ENCODE assay signal across 8 cellular contexts in the genomic region with DNA sequence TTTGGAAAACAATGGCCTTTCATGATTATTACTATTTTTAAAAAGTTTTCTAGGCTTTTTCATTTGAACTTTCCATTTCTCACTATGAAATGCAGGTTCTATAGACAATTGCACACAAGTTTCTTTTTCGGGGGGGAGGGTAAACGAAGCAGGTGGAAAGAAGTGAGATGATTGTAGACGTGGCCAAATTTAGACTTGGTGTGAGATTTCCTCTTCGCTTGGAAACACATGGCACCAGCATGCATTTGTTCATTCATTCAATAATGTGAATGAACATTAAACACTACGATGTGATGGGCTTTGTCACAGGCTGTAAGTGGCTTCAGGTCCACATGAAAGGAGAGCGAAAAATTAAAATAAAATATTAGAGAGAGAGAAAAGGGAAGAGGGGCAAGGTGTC. TPM values are rescaled to one million over a fixed set of nuclear protein-coding genes. Genes with fewer than 3 reads are reported as not detected.
DNase-seq lines count a peak whose midpoint lies in the region; ATAC-seq lines count a peak whose summit lies in the region.

No MANE protein-coding gene starts in this region.

- peak; percentile 18 for ATAC-seq in HG02763 (IDR thresholded peaks at IDR 0.05; ENCODE audit: unreplicated experiment)
- ATAC-seq in memory B cell (ENCODE audit: low read depth), result peak; percentile 9

- H3K36me3 Mint-ChIP-seq in activated T-helper 1 cell treated with anti-CD3 and anti-CD28 coated beads, Interleukin-12 subunit alpha, Interleukin-12 subunit beta, Interleukin-2, Interleukin-4 antibody, amounts not matched to agents 30 ng/mL and 10 ng/mL and 1 ng/mL, durations not matched to agents 14 hours and 24 hours and 36 hours (ENCODE audit: low read depth), result no peaks in the 10 kb centered on the region
- H3K36me3 Mint-ChIP-seq in memory B cell, result no peaks in the 10 kb centered on the region

- intact Hi-C loops in activated T-helper 1 cell treated with anti-CD3 and anti-CD28 coated beads, Interleukin-12 subunit alpha, Interleukin-12 subunit beta, Interleukin-2, Interleukin-4 antibody, amounts not matched to agents 30 ng/mL and 10 ng/mL and 1 ng/mL, durations not matched to agents 14 hours and 24 hours and 36 hours (cut with micrococcal nuclease), result loop anchor here (2.0 to 10.0 kb wide), 3 partner anchors 126 to 512 kb away; a partner anchor contains a TSS

- H3K27ac Mint-ChIP-seq in activated T-helper 1 cell treated with anti-CD3 and anti-CD28 coated beads, Interleukin-12 subunit alpha, Interleukin-12 subunit beta, Interleukin-2, Interleukin-4 antibody, amounts not matched to agents 30 ng/mL and 10 ng/mL and 1 ng/mL, durations not matched to agents 14 hours and 24 hours and 36 hours, result peak overlapping the region; percentile 40
- peak overlapping the region; percentile 99 for H3K27ac Mint-ChIP-seq in memory B cell

- H3K9me3 Mint-ChIP-seq in activated T-helper 1 cell treated with anti-CD3 and anti-CD28 coated beads, Interleukin-12 subunit alpha, Interleukin-12 subunit beta, Interleukin-2, Interleukin-4 antibody, amounts not matched to agents 30 ng/mL and 10 ng/mL and 1 ng/mL, durations not matched to agents 14 hours and 24 hours and 36 hours, result no peaks in the 10 kb centered on the region
- H3K9me3 Mint-ChIP-seq in memory B cell, result no peaks in the 10 kb centered on the region

- H3K27me3 Mint-ChIP-seq in activated T-helper 1 cell treated with anti-CD3 and anti-CD28 coated beads, Interleukin-12 subunit alpha, Interleukin-12 subunit beta, Interleukin-2, Interleukin-4 antibody, amounts not matched to agents 30 ng/mL and 10 ng/mL and 1 ng/mL, durations not matched to agents 14 hours and 24 hours and 36 hours (ENCODE audit: insufficient read depth), result peaks cover 9% of the 10 kb centered on the region
- H3K27me3 Mint-ChIP-seq in memory B cell, result no peaks in the 10 kb centered on the region

- H3K4me3 Mint-ChIP-seq in activated T-helper 1 cell treated with anti-CD3 and anti-CD28 coated beads, Interleukin-12 subunit alpha, Interleukin-12 subunit beta, Interleukin-2, Interleukin-4 antibody, amounts not matched to agents 30 ng/mL and 10 ng/mL and 1 ng/mL, durations not matched to agents 14 hours and 24 hours and 36 hours, result peak overlapping the region; percentile 31
- H3K4me3 Mint-ChIP-seq in memory B cell, result peak overlapping the region; percentile 97

- peak; percentile 39 for DNase-seq in DMS 273 (lab: John Stamatoyannopoulos, UW; ENCODE audit: unreplicated experiment)
- no peak for DNase-seq in DMS 273 treated with DMSO at 0.1 percent for 48 hours (lab: John Stamatoyannopoulos, UW)
- DNase-seq in activated T-helper 1 cell treated with anti-CD3 and anti-CD28 coated beads, Interleukin-12 subunit alpha, Interleukin-12 subunit beta, Interleukin-2, Interleukin-4 antibody, amounts not matched to agents 30 ng/mL and 10 ng/mL and 1 ng/mL, durations not matched to agents 14 hours and 24 hours and 36 hours (ENCODE audit: low spot score), result no peak
- no peak for DNase-seq in memory B cell (ENCODE audit: low spot score in 2 of 2)
- DNase-seq in RPMI8226, result no peak
- no peak for DNase-seq in stimulated activated CD4-positive, alpha-beta T cell treated with anti-CD3 and anti-CD28 coated beads, Interleukin-1b, Interleukin-23, amount 100 ng/mL, for 48 hours
- DNase-seq in NOMO-1 treated with DMSO at 0.1 percent for 48 hours (lab: John Stamatoyannopoulos, UW; ENCODE audit: unreplicated experiment), result no peak

- peaks cover 32% of the 10 kb centered on the region for H3K4me1 Mint-ChIP-seq in activated T-helper 1 cell treated with anti-CD3 and anti-CD28 coated beads, Interleukin-12 subunit alpha, Interleukin-12 subunit beta, Interleukin-2, Interleukin-4 antibody, amounts not matched to agents 30 ng/mL and 10 ng/mL and 1 ng/mL, durations not matched to agents 14 hours and 24 hours and 36 hours (ENCODE audit: low read depth)
- peaks cover 27% of the 10 kb centered on the region for H3K4me1 Mint-ChIP-seq in memory B cell

RNA-seq across cellular contexts. Expression of a gene that starts 35.9 kb away (rescaled TPM):
- total RNA-seq in activated T-helper 1 cell treated with anti-CD3 and anti-CD28 coated beads, Interleukin-12 subunit alpha, Interleukin-12 subunit beta, Interleukin-2, Interleukin-4 antibody, amounts not matched to agents 30 ng/mL and 10 ng/mL and 1 ng/mL, durations not matched to agents 14 hours and 24 hours and 36 hours, result not detected in 2 replicates
